1 cellular context compared by ENCODE assay signal in genomic region chr2:194545978-194546377, GRCh38.
TF ChIP-seq lines count a peak whose summit lies in the region.

No MANE protein-coding gene starts in this region.

TF ChIP-seq in GM23338, 12 proteins besides CTCF, POLR2A, EP300 and RAD21 (continued from another document):
- TF ChIP-seq, protein P1, sequence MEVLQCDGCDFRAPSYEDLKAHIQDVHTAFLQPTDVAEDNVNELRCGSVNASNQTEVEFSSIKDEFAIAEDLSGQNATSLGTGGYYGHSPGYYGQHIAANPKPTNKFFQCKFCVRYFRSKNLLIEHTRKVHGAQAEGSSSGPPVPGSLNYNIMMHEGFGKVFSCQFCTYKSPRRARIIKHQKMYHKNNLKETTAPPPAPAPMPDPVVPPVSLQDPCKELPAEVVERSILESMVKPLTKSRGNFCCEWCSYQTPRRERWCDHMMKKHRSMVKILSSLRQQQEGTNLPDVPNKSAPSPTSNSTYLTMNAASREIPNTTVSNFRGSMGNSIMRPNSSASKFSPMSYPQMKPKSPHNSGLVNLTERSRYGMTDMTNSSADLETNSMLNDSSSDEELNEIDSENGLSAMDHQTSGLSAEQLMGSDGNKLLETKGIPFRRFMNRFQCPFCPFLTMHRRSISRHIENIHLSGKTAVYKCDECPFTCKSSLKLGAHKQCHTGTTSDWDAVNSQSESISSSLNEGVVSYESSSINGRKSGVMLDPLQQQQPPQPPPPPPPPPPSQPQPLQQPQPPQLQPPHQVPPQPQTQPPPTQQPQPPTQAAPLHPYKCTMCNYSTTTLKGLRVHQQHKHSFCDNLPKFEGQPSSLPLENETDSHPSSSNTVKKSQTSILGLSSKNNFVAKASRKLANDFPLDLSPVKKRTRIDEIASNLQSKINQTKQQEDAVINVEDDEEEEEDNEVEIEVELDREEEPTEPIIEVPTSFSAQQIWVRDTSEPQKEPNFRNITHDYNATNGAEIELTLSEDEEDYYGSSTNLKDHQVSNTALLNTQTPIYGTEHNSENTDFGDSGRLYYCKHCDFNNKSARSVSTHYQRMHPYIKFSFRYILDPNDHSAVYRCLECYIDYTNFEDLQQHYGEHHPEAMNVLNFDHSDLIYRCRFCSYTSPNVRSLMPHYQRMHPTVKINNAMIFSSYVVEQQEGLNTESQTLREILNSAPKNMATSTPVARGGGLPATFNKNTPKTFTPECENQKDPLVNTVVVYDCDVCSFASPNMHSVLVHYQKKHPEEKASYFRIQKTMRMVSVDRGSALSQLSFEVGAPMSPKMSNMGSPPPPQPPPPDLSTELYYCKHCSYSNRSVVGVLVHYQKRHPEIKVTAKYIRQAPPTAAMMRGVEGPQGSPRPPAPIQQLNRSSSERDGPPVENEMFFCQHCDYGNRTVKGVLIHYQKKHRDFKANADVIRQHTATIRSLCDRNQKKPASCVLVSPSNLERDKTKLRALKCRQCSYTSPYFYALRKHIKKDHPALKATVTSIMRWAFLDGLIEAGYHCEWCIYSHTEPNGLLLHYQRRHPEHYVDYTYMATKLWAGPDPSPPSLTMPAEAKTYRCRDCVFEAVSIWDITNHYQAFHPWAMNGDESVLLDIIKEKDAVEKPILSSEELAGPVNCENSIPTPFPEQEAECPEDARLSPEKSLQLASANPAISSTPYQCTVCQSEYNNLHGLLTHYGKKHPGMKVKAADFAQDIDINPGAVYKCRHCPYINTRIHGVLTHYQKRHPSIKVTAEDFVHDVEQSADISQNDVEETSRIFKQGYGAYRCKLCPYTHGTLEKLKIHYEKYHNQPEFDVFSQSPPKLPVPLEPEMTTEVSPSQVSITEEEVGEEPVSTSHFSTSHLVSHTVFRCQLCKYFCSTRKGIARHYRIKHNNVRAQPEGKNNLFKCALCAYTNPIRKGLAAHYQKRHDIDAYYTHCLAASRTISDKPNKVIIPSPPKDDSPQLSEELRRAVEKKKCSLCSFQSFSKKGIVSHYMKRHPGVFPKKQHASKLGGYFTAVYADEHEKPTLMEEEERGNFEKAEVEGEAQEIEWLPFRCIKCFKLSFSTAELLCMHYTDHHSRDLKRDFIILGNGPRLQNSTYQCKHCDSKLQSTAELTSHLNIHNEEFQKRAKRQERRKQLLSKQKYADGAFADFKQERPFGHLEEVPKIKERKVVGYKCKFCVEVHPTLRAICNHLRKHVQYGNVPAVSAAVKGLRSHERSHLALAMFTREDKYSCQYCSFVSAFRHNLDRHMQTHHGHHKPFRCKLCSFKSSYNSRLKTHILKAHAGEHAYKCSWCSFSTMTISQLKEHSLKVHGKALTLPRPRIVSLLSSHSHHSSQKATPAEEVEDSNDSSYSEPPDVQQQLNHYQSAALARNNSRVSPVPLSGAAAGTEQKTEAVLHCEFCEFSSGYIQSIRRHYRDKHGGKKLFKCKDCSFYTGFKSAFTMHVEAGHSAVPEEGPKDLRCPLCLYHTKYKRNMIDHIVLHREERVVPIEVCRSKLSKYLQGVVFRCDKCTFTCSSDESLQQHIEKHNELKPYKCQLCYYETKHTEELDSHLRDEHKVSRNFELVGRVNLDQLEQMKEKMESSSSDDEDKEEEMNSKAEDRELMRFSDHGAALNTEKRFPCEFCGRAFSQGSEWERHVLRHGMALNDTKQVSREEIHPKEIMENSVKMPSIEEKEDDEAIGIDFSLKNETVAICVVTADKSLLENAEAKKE (CRISPR knock-in tag; IDR thresholded peaks at IDR 0.05), result no peak
- no peak for TF ChIP-seq ZNF331 (CRISPR knock-in tag; IDR thresholded peaks at IDR 0.05; ENCODE audit: low read depth)
- TF ChIP-seq POLR2AphosphoS5 (IDR thresholded peaks at IDR 0.05; ENCODE audit: low read depth), result no peak
- no peak for TF ChIP-seq STAT1 (IDR thresholded peaks at IDR 0.05; ENCODE audit: unreplicated experiment)
- no peak for TF ChIP-seq EZH2 (IDR thresholded peaks at IDR 0.05; ENCODE audit: low read depth, unreplicated experiment)
- no peak for TF ChIP-seq EZH2phosphoT487 (IDR thresholded peaks at IDR 0.05; ENCODE audit: unreplicated experiment)
- TF ChIP-seq JUNB (IDR thresholded peaks at IDR 0.05; ENCODE audit: unreplicated experiment), result no peak
- TF ChIP-seq, protein P2, sequence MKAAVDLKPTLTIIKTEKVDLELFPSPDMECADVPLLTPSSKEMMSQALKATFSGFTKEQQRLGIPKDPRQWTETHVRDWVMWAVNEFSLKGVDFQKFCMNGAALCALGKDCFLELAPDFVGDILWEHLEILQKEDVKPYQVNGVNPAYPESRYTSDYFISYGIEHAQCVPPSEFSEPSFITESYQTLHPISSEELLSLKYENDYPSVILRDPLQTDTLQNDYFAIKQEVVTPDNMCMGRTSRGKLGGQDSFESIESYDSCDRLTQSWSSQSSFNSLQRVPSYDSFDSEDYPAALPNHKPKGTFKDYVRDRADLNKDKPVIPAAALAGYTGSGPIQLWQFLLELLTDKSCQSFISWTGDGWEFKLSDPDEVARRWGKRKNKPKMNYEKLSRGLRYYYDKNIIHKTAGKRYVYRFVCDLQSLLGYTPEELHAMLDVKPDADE (IDR thresholded peaks at IDR 0.05), result no peak
- no peak for TF ChIP-seq REST (IDR thresholded peaks at IDR 0.05; ENCODE audit: unreplicated experiment)
